In genomic region chr6:5213851-5214507, GRCh38 we compare ENCODE assay signal across 12 cellular contexts. TPM values are rescaled to one million over a fixed set of nuclear protein-coding genes. Genes with fewer than 3 reads are reported as not detected.
DNase-seq lines count a peak whose midpoint lies in the region; TF ChIP-seq lines count a peak whose summit lies in the region.
"Had no signal": no experiment of that assay in that cellular context is flagged by ENCODE, and none has a peak within 500 bp of the region (broad histone marks: within the 10 kb centered on the region; RNA-seq: fewer than 3 reads in every experiment).

No MANE protein-coding gene starts in this region.

- DNase-seq in BJ (ENCODE audit: low read depth), result no peak
- DNase-seq in NCI-H2171 treated with DMSO at 0.1 percent for 48 hours (lab: John Stamatoyannopoulos, UW), result peak; percentile 91
- peak; percentile 19 for DNase-seq in fibroblast of gingiva (ENCODE audit: low read depth)
- peak; percentile 71 for DNase-seq in myocyte (ENCODE audit: low read depth)
- no peak for DNase-seq in NCI-H2227 (lab: John Stamatoyannopoulos, UW; ENCODE audit: unreplicated experiment)
- no peak for DNase-seq in dermis blood vessel endothelial cell
- no peak for DNase-seq in anterior cingulate cortex (lab: John Stamatoyannopoulos, UW)
- DNase-seq in cortex of kidney (lab: John Stamatoyannopoulos, UW), result no peak
- DNase-seq: amniotic stem cell; CD4-positive, alpha-beta memory T cell; NCI-H226 had no signal

- TF ChIP-seq CTCF in BJ (IDR thresholded peaks at IDR 0.05; ENCODE audit: insufficient read depth, low read depth, low read length), result peak; percentile 56; the same call in 1 of the 2 replicates

- no peak overlapping the region for H3K4me3 ChIP-seq in BJ (ENCODE audit: low read depth, low read length)
- H3K4me3 ChIP-seq: mucosa of descending colon had no signal

- CTCF ChIA-PET in BJ (lab: Yijun Ruan, JAX), result interaction anchor here (0.6 to 3.9 kb wide), 15 partner anchors 8 to 189 kb away, joined by 3 to 20 read pairs (median 4); no protein-coding TSS in a partner anchor

- POLR2A ChIA-PET in BJ (lab: Charles Lee), result interaction anchor here (0.7 kb wide), 1 partner anchor 137 kb away, joined by 5 read pairs; no protein-coding TSS in a partner anchor

- H3K36me3 ChIP-seq in BJ (ENCODE audit: control insufficient read depth, insufficient read depth, low read length), result no peaks in the 10 kb centered on the region

- H3K27me3 ChIP-seq in BJ (ENCODE audit: control insufficient read depth, insufficient read depth, low read length), result no peaks in the 10 kb centered on the region

RNA-seq across cellular contexts. Expression of gene LYRM4, which starts 46.8 kb away (rescaled TPM):
- 29.0 and 39.2 TPM in 2 replicates for polyA plus RNA-seq in BJ (2011; rRNA removed)
- 10.0 and 13.6 TPM in 2 replicates for polyA minus RNA-seq in BJ (2011; rRNA and poly(A)+ RNA removed)
- total RNA-seq in myocyte (16.4 and 20.9 TPM in 2 replicates), dermis blood vessel endothelial cell (14.4 and 18.5 TPM in 2 replicates)
- polyA plus RNA-seq in myocyte (2012), result 28.1 TPM

RNA-seq across cellular contexts. Expression of gene FARS2, which starts 47.3 kb away (rescaled TPM):
- 15.6 and 17.9 TPM in 2 replicates for polyA plus RNA-seq in BJ (2011; rRNA removed)
- polyA minus RNA-seq in BJ (2011; rRNA and poly(A)+ RNA removed), result 27.2 and 38.7 TPM in 2 replicates
- 7.3 and 10.1 TPM in 2 replicates for total RNA-seq in myocyte
- 13.3 TPM for polyA plus RNA-seq in myocyte (2012)
- total RNA-seq in dermis blood vessel endothelial cell, result 28.5 and 36.6 TPM in 2 replicates

Comparison
In these comparisons a context has a peak if more than half of its experiments do, and no peak if none do; other contexts are left out.
1. DNase-seq: peak in NCI-H2171 treated with DMSO at 0.1 percent for 48 hours (single experiment), fibroblast of gingiva (single experiment) and myocyte (single experiment); none in BJ (single experiment), NCI-H2227 (single experiment), dermis blood vessel endothelial cell (single experiment), anterior cingulate cortex (0 of 58) and cortex of kidney (single experiment).